Comparison of ENCODE assay signal across 10 cellular contexts in the genomic region with DNA sequence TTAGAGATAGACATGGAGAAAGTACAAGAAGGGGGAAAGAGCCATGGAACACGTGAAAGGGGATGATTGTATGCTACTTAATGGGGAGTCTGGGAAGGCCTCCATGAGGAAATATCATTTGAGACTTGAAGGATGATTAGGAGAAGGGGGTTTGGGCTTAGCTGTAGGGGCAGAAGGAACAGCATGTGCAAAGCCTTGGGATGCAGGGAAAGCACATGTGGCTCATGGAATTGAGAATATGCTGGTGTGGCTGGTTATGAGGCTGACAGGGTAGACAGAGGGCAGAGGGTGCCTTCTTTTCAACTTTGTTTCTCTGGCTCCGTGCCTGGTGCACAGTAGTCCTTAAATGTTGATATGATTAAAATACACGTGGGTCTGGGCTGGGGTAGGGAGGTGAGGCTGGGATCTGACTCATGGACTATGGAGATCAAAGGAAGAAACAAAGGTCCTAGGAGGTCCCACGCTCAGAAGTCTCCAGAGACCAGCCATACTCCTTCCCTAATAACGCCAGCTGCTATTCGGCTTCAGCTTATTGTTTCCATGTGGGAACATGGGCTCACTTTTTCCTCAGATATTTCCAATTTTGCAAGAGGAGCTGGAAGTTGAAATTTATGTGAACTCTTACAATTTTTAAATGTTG. TPM values are rescaled to one million over a fixed set of nuclear protein-coding genes. Genes with fewer than 3 reads are reported as not detected.
DNase-seq lines count a peak whose midpoint lies in the region; ATAC-seq and TF ChIP-seq lines count a peak whose summit lies in the region.
"Had no signal": no experiment of that assay in that cellular context is flagged by ENCODE, and none has a peak within 500 bp of the region (broad histone marks: within the 10 kb centered on the region; RNA-seq: fewer than 3 reads in every experiment).

No MANE protein-coding gene starts in this region.

- no peaks in the 10 kb centered on the region for H3K9me3 Mint-ChIP-seq in activated CD4-positive, alpha-beta T cell treated with anti-CD3 and anti-CD28 coated beads, Interleukin-2, amount 10 ng/mL, durations not matched to agents 24 days and 14 days
- no peaks in the 10 kb centered on the region for H3K9me3 Mint-ChIP-seq in activated CD8-positive, alpha-beta T cell treated with anti-CD3 and anti-CD28 coated beads for 36 hours
- H3K9me3 Mint-ChIP-seq in stimulated activated naive CD8-positive, alpha-beta T cell treated with anti-CD3 and anti-CD28 coated beads, Interleukin-15, amount 100 ng/mL, for 72 hours = no peaks in the 10 kb centered on the region

- peaks cover 25% of the 10 kb centered on the region for H3K4me1 Mint-ChIP-seq in activated CD4-positive, alpha-beta T cell treated with anti-CD3 and anti-CD28 coated beads, Interleukin-2, amount 10 ng/mL, durations not matched to agents 24 days and 14 days
- peaks cover 27% of the 10 kb centered on the region for H3K4me1 Mint-ChIP-seq in activated CD8-positive, alpha-beta T cell treated with anti-CD3 and anti-CD28 coated beads for 36 hours (ENCODE audit: low read depth)
- H3K4me1 Mint-ChIP-seq in stimulated activated naive CD8-positive, alpha-beta T cell treated with anti-CD3 and anti-CD28 coated beads, Interleukin-15, amount 100 ng/mL, for 72 hours = peaks cover 35% of the 10 kb centered on the region

- peaks cover 2% of the 10 kb centered on the region for H3K27me3 Mint-ChIP-seq in activated CD4-positive, alpha-beta T cell treated with anti-CD3 and anti-CD28 coated beads, Interleukin-2, amount 10 ng/mL, durations not matched to agents 24 days and 14 days
- no peaks in the 10 kb centered on the region for H3K27me3 Mint-ChIP-seq in activated CD8-positive, alpha-beta T cell treated with anti-CD3 and anti-CD28 coated beads for 36 hours
- H3K27me3 Mint-ChIP-seq in stimulated activated naive CD8-positive, alpha-beta T cell treated with anti-CD3 and anti-CD28 coated beads, Interleukin-15, amount 100 ng/mL, for 72 hours = no peaks in the 10 kb centered on the region

- intact Hi-C loops in activated CD4-positive, alpha-beta T cell treated with anti-CD3 and anti-CD28 coated beads, Interleukin-2, amount 10 ng/mL, durations not matched to agents 24 days and 14 days (cut with micrococcal nuclease) = loop anchor here (2.0 kb wide), 3 partner anchors 31 to 649 kb away; a partner anchor contains a TSS
- intact Hi-C loops in activated CD8-positive, alpha-beta T cell treated with anti-CD3 and anti-CD28 coated beads for 36 hours (cut with micrococcal nuclease) = no loop called here
- intact Hi-C loops in testis (cut with DNase I; ENCODE audit: low total_unique reads) = no loop called here

- H3K9me3 ChIP-seq in iPS DF 6.9 (ENCODE audit: control insufficient read depth, insufficient read depth, low read length) = no peaks in the 10 kb centered on the region
- no peaks in the 10 kb centered on the region for H3K9me3 ChIP-seq in testis
- H3K9me3 ChIP-seq: ovary had no signal

- peak overlapping the region; percentile 88; the same call in 1 of the 2 replicates for H3K4me3 ChIP-seq in iPS DF 6.9 (ENCODE audit: low read length)
- peak overlapping the region in 1 of 2 donors; percentile 87 for H3K4me3 ChIP-seq in testis

- H3K4me3 Mint-ChIP-seq in activated CD4-positive, alpha-beta T cell treated with anti-CD3 and anti-CD28 coated beads, Interleukin-2, amount 10 ng/mL, durations not matched to agents 24 days and 14 days = peak overlapping the region; percentile 97
- peak overlapping the region; percentile 84 for H3K4me3 Mint-ChIP-seq in activated CD8-positive, alpha-beta T cell treated with anti-CD3 and anti-CD28 coated beads for 36 hours
- peak overlapping the region; percentile 95 to 98 for H3K4me3 Mint-ChIP-seq in stimulated activated naive CD8-positive, alpha-beta T cell treated with anti-CD3 and anti-CD28 coated beads, Interleukin-15, amount 100 ng/mL, for 72 hours

- CTCF ChIA-PET in activated CD8-positive, alpha-beta T cell treated with anti-CD3 and anti-CD28 coated beads for 36 hours (lab: Charles Lee) = interaction anchor here (2.5 kb wide), 1 partner anchor 51 kb away, joined by 10 read pairs; no protein-coding TSS in a partner anchor

- H3K4me1 ChIP-seq in iPS DF 6.9 (ENCODE audit: control insufficient read depth, insufficient read depth, low read length) (0 out of 2 replicates have a peak, but pooled peaks cover 2% of the 10 kb centered on the region), testis (peaks cover 5% of the 10 kb centered on the region)

- H3K27ac ChIP-seq in iPS DF 6.9 (ENCODE audit: low read length) = no peak overlapping the region
- no peak overlapping the region for H3K27ac ChIP-seq in testis

- no peak for ATAC-seq in activated CD8-positive, alpha-beta T cell treated with anti-CD3 and anti-CD28 coated beads for 36 hours
- ATAC-seq in stimulated activated naive CD8-positive, alpha-beta T cell treated with anti-CD3 and anti-CD28 coated beads, Interleukin-15, amount 100 ng/mL, for 72 hours = no peak
- no peak for ATAC-seq in GM19455 (IDR thresholded peaks at IDR 0.05; ENCODE audit: unreplicated experiment)

- peak overlapping the region; percentile 98 for H3K27ac Mint-ChIP-seq in activated CD4-positive, alpha-beta T cell treated with anti-CD3 and anti-CD28 coated beads, Interleukin-2, amount 10 ng/mL, durations not matched to agents 24 days and 14 days
- peak overlapping the region; percentile 96 for H3K27ac Mint-ChIP-seq in activated CD8-positive, alpha-beta T cell treated with anti-CD3 and anti-CD28 coated beads for 36 hours
- H3K27ac Mint-ChIP-seq in stimulated activated naive CD8-positive, alpha-beta T cell treated with anti-CD3 and anti-CD28 coated beads, Interleukin-15, amount 100 ng/mL, for 72 hours = peak overlapping the region; percentile 38 to 98

- peaks cover 18% of the 10 kb centered on the region for H3K36me3 Mint-ChIP-seq in activated CD4-positive, alpha-beta T cell treated with anti-CD3 and anti-CD28 coated beads, Interleukin-2, amount 10 ng/mL, durations not matched to agents 24 days and 14 days (ENCODE audit: low read depth)
- peaks cover 10% of the 10 kb centered on the region for H3K36me3 Mint-ChIP-seq in activated CD8-positive, alpha-beta T cell treated with anti-CD3 and anti-CD28 coated beads for 36 hours (ENCODE audit: low read depth)

- no peak for TF ChIP-seq POLR2A in testis (IDR thresholded peaks at IDR 0.05)

- POLR2A ChIA-PET in activated CD8-positive, alpha-beta T cell treated with anti-CD3 and anti-CD28 coated beads for 36 hours (lab: Charles Lee) = no interaction called here

- no peak for TF ChIP-seq CTCF in activated CD8-positive, alpha-beta T cell treated with anti-CD3 and anti-CD28 coated beads for 36 hours (IDR thresholded peaks at IDR 0.05)
- no peak for TF ChIP-seq CTCF in testis (IDR thresholded peaks at IDR 0.05)

- WGBS in iPS DF 6.9 (ENCODE audit: insufficient coverage, insufficient read length) = no CpG with 5 or more reads among the region's 6 CpGs
- 31 to 40% methylated on average over 6 of the region's 6 CpGs for WGBS in testis, 2 donors

- H3K36me3 ChIP-seq in iPS DF 6.9 (ENCODE audit: control insufficient read depth, insufficient read depth, low read length) = no peaks in the 10 kb centered on the region
- H3K36me3 ChIP-seq in testis (ENCODE audit: low read depth, missing control alignments) = no peaks in the 10 kb centered on the region
- H3K36me3 ChIP-seq: ovary had no signal

- no peak for DNase-seq in activated CD4-positive, alpha-beta T cell treated with anti-CD3 and anti-CD28 coated beads, Interleukin-2, amount 10 ng/mL, durations not matched to agents 24 days and 14 days
- no peak for DNase-seq in activated CD4-positive, alpha-beta T cell treated with anti-CD3 and anti-CD28 coated beads, Interleukin-2, amount 50 U/mL, for 48 hours
- DNase-seq in activated CD8-positive, alpha-beta T cell treated with anti-CD3 and anti-CD28 coated beads for 36 hours = no peak
- no peak for DNase-seq in iPS DF 6.9 (ENCODE audit: low read depth, low spot score)
- no peak for DNase-seq in stimulated activated naive CD8-positive, alpha-beta T cell treated with anti-CD3 and anti-CD28 coated beads, Interleukin-15, amount 100 ng/mL, for 72 hours
- DNase-seq in testis = no peak
- DNase-seq in occipital lobe (lab: John Stamatoyannopoulos, UW) = no peak
- DNase-seq: NCI-H446 treated with DMSO at 0.1 percent for 48 hours had no signal

- H3K27me3 ChIP-seq in iPS DF 6.9 (ENCODE audit: control insufficient read depth, insufficient read depth, low read length) = no peaks in the 10 kb centered on the region
- no peaks in the 10 kb centered on the region for H3K27me3 ChIP-seq in testis
- H3K27me3 ChIP-seq: ovary had no signal

RNA-seq across cellular contexts. Expression of a gene that starts 1.1 kb away (rescaled TPM):
- total RNA-seq in activated CD4-positive, alpha-beta T cell treated with anti-CD3 and anti-CD28 coated beads, Interleukin-2, amount 10 ng/mL, durations not matched to agents 24 days and 14 days = 25.9 and 27.8 TPM in 2 replicates
- total RNA-seq in activated CD8-positive, alpha-beta T cell treated with anti-CD3 and anti-CD28 coated beads for 36 hours = 10 to 100 TPM; 25.2 to 25.9 TPM
- 10 to 100 TPM; 23.6 to 32.2 TPM for total RNA-seq in testis
- polyA plus RNA-seq in testis (ENCODE audit: insufficient read depth, low read depth, low replicate concordance) = 26.0 TPM
- total RNA-seq in occipital lobe = 21.4 TPM

RNA-seq across cellular contexts. Expression of a gene that starts 1.4 kb away (rescaled TPM):
- 27.6 and 29.3 TPM in 2 replicates for total RNA-seq in activated CD4-positive, alpha-beta T cell treated with anti-CD3 and anti-CD28 coated beads, Interleukin-2, amount 10 ng/mL, durations not matched to agents 24 days and 14 days
- 10 to 100 TPM; 28.8 to 37.1 TPM for total RNA-seq in activated CD8-positive, alpha-beta T cell treated with anti-CD3 and anti-CD28 coated beads for 36 hours
- total RNA-seq in testis (10 to 100 TPM; 11.1 to 11.3 TPM), occipital lobe (12.6 TPM)
- polyA plus RNA-seq in testis (ENCODE audit: insufficient read depth, low read depth, low replicate concordance) = 19.6 TPM
